In genomic region chr5:158751961-158752655, GRCh38 we compare ENCODE assay signal across 12 cellular contexts.
DNase-seq lines count a peak whose midpoint lies in the region; ATAC-seq and TF ChIP-seq lines count a peak whose summit lies in the region.
"Had no signal": no experiment of that assay in that cellular context is flagged by ENCODE, and none has a peak within 500 bp of the region (broad histone marks: within the 10 kb centered on the region; RNA-seq: fewer than 3 reads in every experiment).

No MANE protein-coding gene starts in this region.

- no peak for DNase-seq in activated naive CD8-positive, alpha-beta T cell treated with anti-CD3 and anti-CD28 coated beads, Interleukin-2, amount 50 U/mL, for 24 hours
- DNase-seq in activated naive CD8-positive, alpha-beta T cell treated with anti-CD3 and anti-CD28 coated beads for 36 hours, result no peak
- no peak for DNase-seq in uterus
- DNase-seq in NCI-H2029 (lab: John Stamatoyannopoulos, UW), result no peak
- no peak for DNase-seq in AG20443 (ENCODE audit: low spot score)
- no peak for DNase-seq in tibial nerve (ENCODE audit: low spot score in 2 of 2)
- DNase-seq: activated naive CD4-positive, alpha-beta T cell treated with Interleukin-2 at 50 U/mL for 16 hours; effector CD4-positive, alpha-beta T cell; NCI-H69 had no signal

- peak overlapping the region; percentile 16 for H3K4me3 Mint-ChIP-seq in activated naive CD8-positive, alpha-beta T cell treated with anti-CD3 and anti-CD28 coated beads, Interleukin-2, amount 50 U/mL, for 24 hours
- no peak overlapping the region for H3K4me3 Mint-ChIP-seq in activated naive CD8-positive, alpha-beta T cell treated with anti-CD3 and anti-CD28 coated beads for 36 hours

- H3K4me3 ChIP-seq in uterus (no peak overlapping the region), tibial nerve (no peak overlapping the region)

- intact Hi-C loops in uterus (cut with DNase I; ENCODE audit: low total_unique reads), result no loop called here

- H3K9me3 ChIP-seq in uterus (no peaks in the 10 kb centered on the region), tibial nerve (no peaks in the 10 kb centered on the region)

- peaks cover 9% of the 10 kb centered on the region for H3K4me1 Mint-ChIP-seq in activated naive CD8-positive, alpha-beta T cell treated with anti-CD3 and anti-CD28 coated beads, Interleukin-2, amount 50 U/mL, for 24 hours
- peaks cover 6% of the 10 kb centered on the region for H3K4me1 Mint-ChIP-seq in activated naive CD8-positive, alpha-beta T cell treated with anti-CD3 and anti-CD28 coated beads for 36 hours

- H3K36me3 ChIP-seq in uterus (no peaks in the 10 kb centered on the region), tibial nerve (no peaks in the 10 kb centered on the region)

- peaks cover 9% of the 10 kb centered on the region for H3K27me3 Mint-ChIP-seq in activated naive CD8-positive, alpha-beta T cell treated with anti-CD3 and anti-CD28 coated beads, Interleukin-2, amount 50 U/mL, for 24 hours
- H3K27me3 Mint-ChIP-seq in activated naive CD8-positive, alpha-beta T cell treated with anti-CD3 and anti-CD28 coated beads for 36 hours, result peaks cover 31% of the 10 kb centered on the region

- TF ChIP-seq EP300 in tibial nerve (IDR thresholded peaks at IDR 0.05), result no peak

- no peak for ATAC-seq in activated naive CD8-positive, alpha-beta T cell treated with anti-CD3 and anti-CD28 coated beads, Interleukin-2, amount 50 U/mL, for 24 hours
- peak; percentile 79 for ATAC-seq in HG02678 (IDR thresholded peaks at IDR 0.05; ENCODE audit: unreplicated experiment)
- peak; percentile 83 for ATAC-seq in HG03565 (IDR thresholded peaks at IDR 0.05; ENCODE audit: unreplicated experiment)

- no peaks in the 10 kb centered on the region for H3K36me3 Mint-ChIP-seq in activated naive CD8-positive, alpha-beta T cell treated with anti-CD3 and anti-CD28 coated beads, Interleukin-2, amount 50 U/mL, for 24 hours (ENCODE audit: low read depth)
- H3K36me3 Mint-ChIP-seq in activated naive CD8-positive, alpha-beta T cell treated with anti-CD3 and anti-CD28 coated beads for 36 hours, result no peaks in the 10 kb centered on the region

- TF ChIP-seq POLR2A in uterus (IDR thresholded peaks at IDR 0.05) (no peak), tibial nerve (IDR thresholded peaks at IDR 0.05) (no peak)

- TF ChIP-seq CTCF in uterus (IDR thresholded peaks at IDR 0.05) (no peak), tibial nerve (IDR thresholded peaks at IDR 0.05) (no peak)

- H3K4me1 ChIP-seq in uterus (no peaks in the 10 kb centered on the region), tibial nerve (peaks cover 0 to 43% (median 5%) of the 10 kb centered on the region in 4 donors)

- H3K27me3 ChIP-seq in uterus (no peaks in the 10 kb centered on the region), tibial nerve (no peaks in the 10 kb centered on the region)

- H3K9me3 Mint-ChIP-seq in activated naive CD8-positive, alpha-beta T cell treated with anti-CD3 and anti-CD28 coated beads, Interleukin-2, amount 50 U/mL, for 24 hours, result no peaks in the 10 kb centered on the region
- no peaks in the 10 kb centered on the region for H3K9me3 Mint-ChIP-seq in activated naive CD8-positive, alpha-beta T cell treated with anti-CD3 and anti-CD28 coated beads for 36 hours

- no peak overlapping the region for H3K27ac Mint-ChIP-seq in activated naive CD8-positive, alpha-beta T cell treated with anti-CD3 and anti-CD28 coated beads, Interleukin-2, amount 50 U/mL, for 24 hours
- H3K27ac Mint-ChIP-seq in activated naive CD8-positive, alpha-beta T cell treated with anti-CD3 and anti-CD28 coated beads for 36 hours, result no peak overlapping the region
- H3K27ac Mint-ChIP-seq: progenitor cell of endocrine pancreas had no signal

- H3K27ac ChIP-seq in uterus, result peak overlapping the region; percentile 43 to 49
- H3K27ac ChIP-seq in tibial nerve, result no peak overlapping the region

- WGBS in tibial nerve, 2 donors, result 68 to 76% methylated on average over 3 of the region's 3 CpGs

Comparison
In these comparisons a context has a peak if more than half of its experiments do, and no peak if none do; other contexts are left out.
1. H3K27ac ChIP-seq: peak in uterus (2 of 2); none in tibial nerve (0 of 4).